ENCODE assay signal across 1 cellular context in genomic region chr20:17940447-17940971, GRCh38.
A peak's percentile ranks its signal among the peaks of the same experiment; 100 is the strongest.
TF ChIP-seq lines count a peak whose summit lies in the region.

No MANE protein-coding gene starts in this region.

TF ChIP-seq in HepG2, 621 proteins besides CTCF, POLR2A, EP300 and RAD21 (continued from another document and continues in another):
- TF ChIP-seq ZNF121 (CRISPR knock-in tag; IDR thresholded peaks at IDR 0.05), result no peak
- peak; percentile 48; the same call in 1 of the 2 replicates for TF ChIP-seq MED13 (CRISPR knock-in tag; IDR thresholded peaks at IDR 0.05)
- TF ChIP-seq SATB2 (CRISPR knock-in tag; IDR thresholded peaks at IDR 0.05), result 0 out of 2 replicates have a peak, but pooled peaks have one; percentile 15
- TF ChIP-seq CHCHD3 (CRISPR knock-in tag; IDR thresholded peaks at IDR 0.05), result 0 out of 2 replicates have a peak, but pooled peaks have one; percentile 81
- TF ChIP-seq RAD51 (IDR thresholded peaks at IDR 0.05; ENCODE audit: borderline replicate concordance), result no peak
- peak; percentile 52; the same call in 1 of the 2 replicates for TF ChIP-seq ZNF230 (CRISPR knock-in tag; IDR thresholded peaks at IDR 0.05)
- no peak for TF ChIP-seq ZNF761 (CRISPR knock-in tag; conservative IDR thresholded peaks at IDR 0.05)
- TF ChIP-seq BRCA1 (CRISPR knock-in tag; IDR thresholded peaks at IDR 0.05), result no peak
- no peak for TF ChIP-seq KAT2B (IDR thresholded peaks at IDR 0.05; ENCODE audit: borderline replicate concordance, low read depth, low read length)
- no peak for TF ChIP-seq SAFB2 (CRISPR knock-in tag; IDR thresholded peaks at IDR 0.05; ENCODE audit: borderline replicate concordance, low read depth)
- TF ChIP-seq REPIN1 (CRISPR knock-in tag; IDR thresholded peaks at IDR 0.05; ENCODE audit: borderline replicate concordance, low read depth), result 0 out of 2 replicates have a peak, but pooled peaks have one; percentile 57
- 0 out of 2 replicates have a peak, but pooled peaks have one; percentile 74 for TF ChIP-seq SMYD3 (CRISPR knock-in tag; IDR thresholded peaks at IDR 0.05)
- TF ChIP-seq DMTF1 (CRISPR knock-in tag; IDR thresholded peaks at IDR 0.05), result no peak
- no peak for TF ChIP-seq ZBTB44 (CRISPR knock-in tag; IDR thresholded peaks at IDR 0.05)
- 0 out of 2 replicates have a peak, but pooled peaks have one; percentile 52 for TF ChIP-seq POGK (CRISPR knock-in tag; conservative IDR thresholded peaks at IDR 0.05)
- TF ChIP-seq HOXD1 (CRISPR knock-in tag; IDR thresholded peaks at IDR 0.05), result no peak
- no peak for TF ChIP-seq ASH2L (IDR thresholded peaks at IDR 0.05; ENCODE audit: insufficient read length, low read depth, low read length)
- TF ChIP-seq ZNF572 (CRISPR knock-in tag; IDR thresholded peaks at IDR 0.05), result no peak
- no peak; the same call in 1 of the 2 replicates for TF ChIP-seq ZBTB14 (CRISPR knock-in tag; IDR thresholded peaks at IDR 0.05)
- TF ChIP-seq RARG (CRISPR knock-in tag; IDR thresholded peaks at IDR 0.05; ENCODE audit: low read depth), result peak; percentile 90; the same call in 1 of the 2 replicates
- TF ChIP-seq REXO4 (CRISPR knock-in tag; IDR thresholded peaks at IDR 0.05; ENCODE audit: borderline replicate concordance), result no peak; the same call in 1 of the 2 replicates
- 0 out of 2 replicates have a peak, but pooled peaks have one; percentile 64 for TF ChIP-seq E2F2 (CRISPR knock-in tag; IDR thresholded peaks at IDR 0.05; ENCODE audit: borderline replicate concordance)
- no peak for TF ChIP-seq ZNF431 (CRISPR knock-in tag; IDR thresholded peaks at IDR 0.05; ENCODE audit: borderline replicate concordance, low read depth)
- no peak; the same call in 1 of the 2 replicates for TF ChIP-seq MAX (IDR thresholded peaks at IDR 0.05)
- TF ChIP-seq ZNF562 (CRISPR knock-in tag; IDR thresholded peaks at IDR 0.05; ENCODE audit: borderline replicate concordance), result peak; percentile 77
- TF ChIP-seq ONECUT2 (CRISPR knock-in tag; IDR thresholded peaks at IDR 0.05), result no peak
- TF ChIP-seq ZNF383 (CRISPR knock-in tag; IDR thresholded peaks at IDR 0.05; ENCODE audit: borderline replicate concordance), result peak; percentile 6; the same call in 1 of the 2 replicates
- TF ChIP-seq ZBTB7B (CRISPR knock-in tag; IDR thresholded peaks at IDR 0.05), result no peak
- 0 out of 2 replicates have a peak, but pooled peaks have one; percentile 8 for TF ChIP-seq ARNT2 (CRISPR knock-in tag; IDR thresholded peaks at IDR 0.05; ENCODE audit: low read depth)
- 0 out of 2 replicates have a peak, but pooled peaks have one; percentile 9 for TF ChIP-seq SRY (CRISPR knock-in tag; IDR thresholded peaks at IDR 0.05)
- 0 out of 2 replicates have a peak, but pooled peaks have one; percentile 21 for TF ChIP-seq ZNF691 (CRISPR knock-in tag; IDR thresholded peaks at IDR 0.05; ENCODE audit: borderline replicate concordance, low read depth)
- no peak for TF ChIP-seq YEATS2 (CRISPR knock-in tag; IDR thresholded peaks at IDR 0.05; ENCODE audit: borderline replicate concordance)
- no peak for TF ChIP-seq ISL2 (CRISPR knock-in tag; IDR thresholded peaks at IDR 0.05)
- TF ChIP-seq POLR2AphosphoS2 (IDR thresholded peaks at IDR 0.05; ENCODE audit: low read depth, low read length), result peak; percentile 27; the same call in 1 of the 2 replicates
- TF ChIP-seq IRF9 (CRISPR knock-in tag; IDR thresholded peaks at IDR 0.05; ENCODE audit: borderline replicate concordance), result no peak
- no peak for TF ChIP-seq MBNL3 (CRISPR knock-in tag; conservative IDR thresholded peaks at IDR 0.05)
- TF ChIP-seq SNAPC5 (CRISPR knock-in tag; IDR thresholded peaks at IDR 0.05; ENCODE audit: borderline replicate concordance), result no peak; the same call in 1 of the 2 replicates
- TF ChIP-seq ZNF557 (CRISPR knock-in tag; IDR thresholded peaks at IDR 0.05), result 0 out of 2 replicates have a peak, but pooled peaks have one; percentile 30
- TF ChIP-seq ATF6 (CRISPR knock-in tag; conservative IDR thresholded peaks at IDR 0.05), result no peak
- peak; percentile 26; the same call in 1 of the 2 replicates for TF ChIP-seq GFI1 (CRISPR knock-in tag; IDR thresholded peaks at IDR 0.05; ENCODE audit: borderline replicate concordance)
- TF ChIP-seq PAWR (CRISPR knock-in tag; IDR thresholded peaks at IDR 0.05; ENCODE audit: borderline replicate concordance), result peak; percentile 34; the same call in 1 of the 2 replicates
- no peak for TF ChIP-seq KAT8 (CRISPR knock-in tag; IDR thresholded peaks at IDR 0.05)
- TF ChIP-seq HNF4G (IDR thresholded peaks at IDR 0.05; ENCODE audit: borderline replicate concordance, low read depth, low read length), result no peak
- TF ChIP-seq HNF4G (CRISPR knock-in tag; IDR thresholded peaks at IDR 0.05; ENCODE audit: borderline replicate concordance, low read depth), result no peak
- no peak for TF ChIP-seq ZNF460 (CRISPR knock-in tag; IDR thresholded peaks at IDR 0.05; ENCODE audit: borderline replicate concordance)
- peak; percentile 65; the same call in 1 of the 2 replicates for TF ChIP-seq MTA1 (CRISPR knock-in tag; IDR thresholded peaks at IDR 0.05; ENCODE audit: borderline replicate concordance)
- no peak for TF ChIP-seq HCFC1 (IDR thresholded peaks at IDR 0.05; ENCODE audit: low read depth, low read length)
- TF ChIP-seq GRHL1 (CRISPR knock-in tag; conservative IDR thresholded peaks at IDR 0.05), result no peak
- 0 out of 2 replicates have a peak, but pooled peaks have one; percentile 3 for TF ChIP-seq KMT2A (CRISPR knock-in tag; IDR thresholded peaks at IDR 0.05)
- TF ChIP-seq TBL1XR1 (IDR thresholded peaks at IDR 0.05; ENCODE audit: borderline replicate concordance, low read length, partially characterized antibody), result no peak
- TF ChIP-seq NONO (IDR thresholded peaks at IDR 0.05), result no peak
- TF ChIP-seq NONO (CRISPR knock-in tag; conservative IDR thresholded peaks at IDR 0.05), result peak; percentile 44
